In the genomic region with DNA sequence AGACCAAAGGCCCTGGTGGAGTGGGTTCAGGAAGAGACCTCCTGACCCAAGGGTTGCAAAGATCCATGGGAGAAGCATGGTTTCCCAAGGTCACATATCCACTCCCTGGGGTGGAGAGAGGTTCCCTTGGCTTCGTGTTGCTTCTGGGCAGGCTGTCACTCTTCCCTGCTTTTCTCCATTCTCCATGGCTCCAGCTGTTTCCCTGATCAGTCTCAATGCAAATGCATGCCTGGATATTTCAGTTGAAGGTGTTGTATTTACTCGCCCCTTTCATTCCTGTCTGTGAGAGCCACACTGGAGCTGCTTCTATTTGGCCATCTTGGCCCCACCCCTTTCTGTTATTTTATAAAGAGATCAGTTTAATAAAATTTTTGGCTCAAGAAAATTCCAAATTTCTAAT, we compare ENCODE assay signal across 1 cellular context.
TF ChIP-seq lines count a peak whose summit lies in the region.

No MANE protein-coding gene starts in this region.

TF ChIP-seq in H1, 55 proteins besides CTCF, POLR2A, EP300 and RAD21:
- no peak for TF ChIP-seq RFX5 (IDR thresholded peaks at IDR 0.05; ENCODE audit: borderline replicate concordance, low read depth, low read length)
- TF ChIP-seq, protein P1, sequence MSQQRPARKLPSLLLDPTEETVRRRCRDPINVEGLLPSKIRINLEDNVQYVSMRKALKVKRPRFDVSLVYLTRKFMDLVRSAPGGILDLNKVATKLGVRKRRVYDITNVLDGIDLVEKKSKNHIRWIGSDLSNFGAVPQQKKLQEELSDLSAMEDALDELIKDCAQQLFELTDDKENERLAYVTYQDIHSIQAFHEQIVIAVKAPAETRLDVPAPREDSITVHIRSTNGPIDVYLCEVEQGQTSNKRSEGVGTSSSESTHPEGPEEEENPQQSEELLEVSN (IDR thresholded peaks at IDR 0.05): 0 out of 2 replicates have a peak, but pooled peaks have one; percentile 29
